24 cellular contexts compared by ENCODE assay signal in the genomic region with DNA sequence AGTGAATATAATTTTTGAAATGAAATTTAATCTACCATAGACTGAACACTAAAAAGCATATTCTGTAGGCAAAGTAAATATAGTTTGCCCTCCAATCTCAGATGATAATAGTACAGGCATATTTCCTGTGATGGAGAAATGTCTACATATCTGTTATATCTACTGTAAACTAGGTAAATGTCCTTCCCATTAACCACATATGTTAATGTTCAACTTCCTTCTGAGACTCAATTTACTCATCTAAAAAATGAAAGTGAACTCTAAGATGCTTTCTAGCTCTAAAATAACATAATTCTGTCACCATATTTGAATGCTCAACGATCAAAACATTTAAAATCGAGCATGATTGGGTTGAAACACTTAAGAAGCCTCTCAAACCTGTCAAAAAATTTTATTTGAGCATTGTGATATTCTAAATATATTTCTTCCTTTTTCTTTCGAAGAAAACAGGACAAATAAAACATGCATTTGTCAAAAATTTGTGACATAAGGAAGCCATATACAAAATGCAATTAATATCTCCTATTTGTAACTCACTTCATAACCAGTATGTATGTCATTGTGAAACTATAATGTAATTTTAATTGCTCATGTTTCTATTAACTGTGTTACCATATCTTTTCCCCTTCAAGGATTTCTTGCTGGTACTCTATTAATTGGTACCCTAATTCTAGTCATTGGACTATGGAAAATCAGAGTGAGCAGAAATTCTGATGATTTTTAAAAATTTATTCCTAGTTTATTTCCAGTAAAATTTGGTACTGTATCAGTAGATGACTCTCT.
"Had no signal": no experiment of that assay in that cellular context is flagged by ENCODE, and none has a peak within 500 bp of the region (broad histone marks: within the 10 kb centered on the region; RNA-seq: fewer than 3 reads in every experiment).

No MANE protein-coding gene starts in this region.

- H3K36me3 ChIP-seq: neural progenitor cell, pancreas, thyroid gland, uterus had no signal

- H3K9me3 ChIP-seq: esophagus muscularis mucosa, gastrocnemius medialis, pancreas, suprapubic skin, thyroid gland, uterus had no signal

- ATAC-seq: natural killer cell treated with Interleukin-12 subunit alpha and Interleukin-12 subunit beta and Interleukin-15 and Interleukin-18, amount 100 ng/mL, for 72 hours; pancreas had no signal

- H3K4me3 Mint-ChIP-seq: mesothelial cell of epicardium; natural killer cell treated with Interleukin-12 subunit alpha and Interleukin-12 subunit beta and Interleukin-15 and Interleukin-18, amount 100 ng/mL, for 72 hours; neural progenitor cell; type B pancreatic cell had no signal

- DNase-seq: effector memory CD4-positive, alpha-beta T cell; gastrocnemius medialis; heart right ventricle; hypothalamus; kidney glomerular epithelial cell; mammary epithelial cell; occipital lobe; pancreas; right cardiac atrium; small intestine; stimulated activated CD4-positive, alpha-beta T cell treated with anti-CD3 and anti-CD28 coated beads, Interleukin-12 subunit alpha, Interleukin-12 subunit beta, amount 100 ng/mL, for 4 hours; stimulated activated CD4-positive, alpha-beta T cell treated with anti-CD3 and anti-CD28 coated beads, Interleukin-2, amount 100 ng/mL, for 48 hours; stimulated activated naive CD8-positive, alpha-beta T cell treated with anti-CD3 and anti-CD28 coated beads, Interleukin-15, Interleukin-2, amounts not matched to agents 100 U/mL and 50 U/mL, for 24 hours; thyroid gland; uterus had no signal

- H3K9me3 Mint-ChIP-seq: natural killer cell treated with Interleukin-12 subunit alpha and Interleukin-12 subunit beta and Interleukin-15 and Interleukin-18, amount 100 ng/mL, for 72 hours; neural progenitor cell; type B pancreatic cell had no signal

- H3K4me1 Mint-ChIP-seq: mesothelial cell of epicardium had no signal

- H3K36me3 Mint-ChIP-seq: neural progenitor cell had no signal

- H3K4me3 ChIP-seq: esophagus muscularis mucosa, gastrocnemius medialis, heart right ventricle, neural progenitor cell, pancreas, suprapubic skin, thyroid gland, uterus had no signal

- H3K27me3 Mint-ChIP-seq: natural killer cell treated with Interleukin-12 subunit alpha and Interleukin-12 subunit beta and Interleukin-15 and Interleukin-18, amount 100 ng/mL, for 72 hours; progenitor cell of endocrine pancreas; type B pancreatic cell had no signal

- H3K27me3 ChIP-seq: esophagus muscularis mucosa, gastrocnemius medialis, heart right ventricle, neural progenitor cell, pancreas, suprapubic skin, thyroid gland, uterus had no signal

- H3K27ac ChIP-seq: epithelial cell of prostate, esophagus muscularis mucosa, gastrocnemius medialis, heart right ventricle, neural progenitor cell, pancreas, suprapubic skin, thyroid gland, uterus had no signal

- H3K4me1 ChIP-seq: esophagus muscularis mucosa, neural progenitor cell, pancreas, suprapubic skin, thyroid gland, uterus had no signal

- H3K27ac Mint-ChIP-seq: mesothelial cell of epicardium; natural killer cell treated with Interleukin-12 subunit alpha and Interleukin-12 subunit beta and Interleukin-15 and Interleukin-18, amount 100 ng/mL, for 72 hours; neural progenitor cell; progenitor cell of endocrine pancreas; type B pancreatic cell had no signal

- FAIRE-seq: islet of Langerhans, pancreas, small intestine had no signal
